9 cellular contexts compared by ENCODE assay signal in genomic region chr20:14334306-14334930, GRCh38. TPM values are rescaled to one million over a fixed set of nuclear protein-coding genes. Genes with fewer than 3 reads are reported as not detected.
DNase-seq lines count a peak whose midpoint lies in the region; ATAC-seq and TF ChIP-seq lines count a peak whose summit lies in the region.
"Had no signal": no experiment of that assay in that cellular context is flagged by ENCODE, and none has a peak within 500 bp of the region (broad histone marks: within the 10 kb centered on the region; RNA-seq: fewer than 3 reads in every experiment).

No MANE protein-coding gene starts in this region.

- ATAC-seq in GM19328 (IDR thresholded peaks at IDR 0.05; ENCODE audit: unreplicated experiment) (no peak), GM19397 (IDR thresholded peaks at IDR 0.05; ENCODE audit: unreplicated experiment) (no peak)
- ATAC-seq: K562 had no signal

- peaks cover 3% of the 10 kb centered on the region for H3K27me3 Mint-ChIP-seq in brain

- no peaks in the 10 kb centered on the region for H3K9me3 ChIP-seq in liver (ENCODE audit: control insufficient read depth in 4 of 4, low read length in 3 of 4)

- H3K4me1 ChIP-seq in liver (ENCODE audit: control insufficient read depth in 4 of 4, insufficient read depth in 4 of 4, low read length in 3 of 4) = peaks cover 0 to 19% (median 13%) of the 10 kb centered on the region in 4 donors

- peak overlapping the region; percentile 87 to 96 (median 91) for H3K4me3 Mint-ChIP-seq in brain

- H3K4me3 ChIP-seq in liver (ENCODE audit: low read depth in 1 of 3, low read length in 3 of 3) = peak overlapping the region in 2 of 3 donors; percentile 32 to 44
- H3K4me3 ChIP-seq: K562 had no signal

- WGBS in liver = 7% methylated on average over 3 of the region's 3 CpGs

- DNase-seq in DMS53 treated with DMSO at 0.1 percent for 48 hours (lab: John Stamatoyannopoulos, UW; ENCODE audit: unreplicated experiment) = peak; percentile 34
- peak; percentile 91 for DNase-seq in NCI-H146 (lab: John Stamatoyannopoulos, UW)
- no peak for DNase-seq in NCI-H2107 (lab: John Stamatoyannopoulos, UW)
- DNase-seq in activated CD4-positive, CD25-positive, alpha-beta regulatory T cell (lab: John Stamatoyannopoulos, UW) = no peak

- no peaks in the 10 kb centered on the region for H3K36me3 ChIP-seq in liver (ENCODE audit: control insufficient read depth in 4 of 4, insufficient read depth in 3 of 4, low read depth in 1 of 4, low read length in 3 of 4)

- H3K27ac Mint-ChIP-seq in brain = peak overlapping the region; percentile 83 to 97 (median 86)

- peaks cover 0 to 7% (median 0%) of the 10 kb centered on the region in 5 experiments for H3K9me3 Mint-ChIP-seq in brain

- peaks cover 66% of the 10 kb centered on the region for H3K4me1 Mint-ChIP-seq in brain

- H3K27ac ChIP-seq in liver (ENCODE audit: low read depth in 1 of 2, low read length in 2 of 2) = no peak overlapping the region

- peak; percentile 86 to 88 for TF ChIP-seq RAD21 in liver (IDR thresholded peaks at IDR 0.05)

- TF ChIP-seq CTCF in brain (conservative IDR thresholded peaks at IDR 0.05) (peak; percentile 71 to 78), liver (IDR thresholded peaks at IDR 0.05; ENCODE audit: low read depth, low read length, missing input control) (peak; percentile 63)

- H3K27me3 ChIP-seq in liver (ENCODE audit: control insufficient read depth in 4 of 4, insufficient read depth in 4 of 4, low read length in 3 of 4) = no peaks in the 10 kb centered on the region

- no peak overlapping the region for H3K9ac ChIP-seq in liver (ENCODE audit: low read depth in 1 of 2, low read length in 2 of 2)

- peaks cover 20% of the 10 kb centered on the region for H3K36me3 Mint-ChIP-seq in brain

TF ChIP-seq in liver, 16 proteins besides CTCF, POLR2A, EP300 and RAD21:
- no peak for TF ChIP-seq GABPA (IDR thresholded peaks at IDR 0.05 in 1 of 2, conservative IDR thresholded peaks at IDR 0.05 in 1 of 2)

RNA-seq across cellular contexts. Expression of gene FLRT3, which starts 3.0 kb away (rescaled TPM):
- polyA plus RNA-seq in brain (ENCODE audit: insufficient read depth, low read depth, low replicate concordance) (0.87 TPM), liver (1 to 10 TPM; 2.7 to 5.1 TPM)
- 10 to 100 TPM in 1 of 2 donors, 1 to 10 TPM in 1; 8.2 to 29.7 TPM for total RNA-seq in liver
- polyA plus RNA-seq: K562 had no signal

Comparison
In these comparisons a context has a peak if more than half of its experiments do, and no peak if none do; other contexts are left out.
1. DNase-seq: peak in DMS53 treated with DMSO at 0.1 percent for 48 hours (single experiment) and NCI-H146 (single experiment); none in NCI-H2107 (single experiment) and activated CD4-positive, CD25-positive, alpha-beta regulatory T cell (0 of 4).